Comparison of ENCODE assay signal across 14 cellular contexts in genomic region chr17:78063489-78063888, GRCh38.
A peak's percentile ranks its signal among the peaks of the same experiment; 100 is the strongest.
DNase-seq lines count a peak whose midpoint lies in the region; ATAC-seq, FAIRE-seq and TF ChIP-seq lines count a peak whose summit lies in the region.
"Had no signal": no experiment of that assay in that cellular context is flagged by ENCODE, and none has a peak within 500 bp of the region (broad histone marks: within the 10 kb centered on the region; RNA-seq: fewer than 3 reads in every experiment).

No MANE protein-coding gene starts in this region.

- H3K9me3 ChIP-seq in A549 = no peaks in the 10 kb centered on the region
- no peaks in the 10 kb centered on the region for H3K9me3 ChIP-seq in CD4-positive, CD25-positive, alpha-beta regulatory T cell (ENCODE audit: control insufficient read depth in 2 of 2, low read length in 2 of 2)
- no peaks in the 10 kb centered on the region for H3K9me3 ChIP-seq in stomach
- no peaks in the 10 kb centered on the region for H3K9me3 ChIP-seq in lower lobe of right lung

- TF ChIP-seq CTCF in A549 (IDR thresholded peaks at IDR 0.05) (no peak), stomach (IDR thresholded peaks at IDR 0.05) (no peak), lower lobe of right lung (IDR thresholded peaks at IDR 0.05) (no peak)

- peaks cover 0 to 3% of the 10 kb centered on the region in 2 donors for H3K36me3 Mint-ChIP-seq in activated T-cell treated with anti-CD3 and anti-CD28 coated beads, Interleukin-2, amount 50 U/mL, for 72 hours (ENCODE audit: insufficient read depth in 2 of 2)
- H3K36me3 Mint-ChIP-seq in CD4-positive, CD25-positive, alpha-beta regulatory T cell = peaks cover 5% of the 10 kb centered on the region
- no peaks in the 10 kb centered on the region for H3K36me3 Mint-ChIP-seq in activated naive CD8-positive, alpha-beta T cell treated with anti-CD3 and anti-CD28 coated beads for 36 hours

- H3K36me3 ChIP-seq in CD4-positive, CD25-positive, alpha-beta regulatory T cell (ENCODE audit: control insufficient read depth, insufficient read depth, low read length) = peaks cover 38% of the 10 kb centered on the region
- H3K36me3 ChIP-seq in stomach = peaks cover 3 to 38% (median 31%) of the 10 kb centered on the region in 4 donors
- H3K36me3 ChIP-seq in lower lobe of right lung = peaks cover 24% of the 10 kb centered on the region

- TF ChIP-seq POLR2A in A549 (IDR thresholded peaks at IDR 0.05; ENCODE audit: low read length) (no peak), stomach (IDR thresholded peaks at IDR 0.05) (no peak)

- no peaks in the 10 kb centered on the region for H3K9me3 Mint-ChIP-seq in activated T-cell treated with anti-CD3 and anti-CD28 coated beads, Interleukin-2, amount 50 U/mL, for 72 hours
- H3K9me3 Mint-ChIP-seq in CD4-positive, CD25-positive, alpha-beta regulatory T cell = no peaks in the 10 kb centered on the region
- no peaks in the 10 kb centered on the region for H3K9me3 Mint-ChIP-seq in activated naive CD8-positive, alpha-beta T cell treated with anti-CD3 and anti-CD28 coated beads for 36 hours
- H3K9me3 Mint-ChIP-seq: H9 had no signal

- TF ChIP-seq EP300 in A549 (IDR thresholded peaks at IDR 0.05) (no peak), stomach (IDR thresholded peaks at IDR 0.05) (no peak)

- POLR2A ChIA-PET in A549 (lab: Yijun Ruan, JAX) = interaction anchor here (0.6 kb wide), 1 partner anchor 25 kb away, joined by 4 read pairs; no protein-coding TSS in a partner anchor

- H3K27me3 ChIP-seq in CD4-positive, CD25-positive, alpha-beta regulatory T cell (ENCODE audit: control insufficient read depth, insufficient read depth, low read length) = no peaks in the 10 kb centered on the region
- no peaks in the 10 kb centered on the region for H3K27me3 ChIP-seq in stomach
- H3K27me3 ChIP-seq in lower lobe of right lung (ENCODE audit: low read depth) = no peaks in the 10 kb centered on the region

- no peak overlapping the region for H3K27ac Mint-ChIP-seq in activated T-cell treated with anti-CD3 and anti-CD28 coated beads, Interleukin-2, amount 50 U/mL, for 72 hours
- peak overlapping the region in 2 of 3 donors; percentile 28 to 35 for H3K27ac Mint-ChIP-seq in CD4-positive, CD25-positive, alpha-beta regulatory T cell
- H3K27ac Mint-ChIP-seq in activated naive CD8-positive, alpha-beta T cell treated with anti-CD3 and anti-CD28 coated beads for 36 hours = peak overlapping the region; percentile 39
- H3K27ac Mint-ChIP-seq: CD14-positive monocyte had no signal

- intact Hi-C loops in stomach (cut with DNase I; ENCODE audit: low total_unique reads) = no loop called here
- intact Hi-C loops in lower lobe of right lung (cut with DNase I) = no loop called here

- no peak for TF ChIP-seq RAD21 in A549 (conservative IDR thresholded peaks at IDR 0.05 in 1 of 2, IDR thresholded peaks at IDR 0.05 in 1 of 2)

- peaks cover 29% of the 10 kb centered on the region for H3K4me1 Mint-ChIP-seq in activated T-cell treated with anti-CD3 and anti-CD28 coated beads, Interleukin-2, amount 50 U/mL, for 72 hours (ENCODE audit: low read depth)
- H3K4me1 Mint-ChIP-seq in CD4-positive, CD25-positive, alpha-beta regulatory T cell = peaks cover 13 to 26% (median 21%) of the 10 kb centered on the region in 4 donors
- peaks cover 35% of the 10 kb centered on the region for H3K4me1 Mint-ChIP-seq in activated naive CD8-positive, alpha-beta T cell treated with anti-CD3 and anti-CD28 coated beads for 36 hours
- H3K4me1 Mint-ChIP-seq: H9 had no signal

- no peak for DNase-seq in activated T-cell treated with anti-CD3 and anti-CD28 coated beads, Interleukin-2, amount 50 U/mL, for 72 hours
- no peak for DNase-seq in activated T-cell treated with anti-CD3 and anti-CD28 coated beads, Interleukin-2, amount 50 U/mL, for 1 hour
- DNase-seq in A549 (ENCODE audit: low read depth in 1 of 2, low spot score in 1 of 2) = no peak
- peak in 1 of 3 donors; percentile 25 for DNase-seq in CD4-positive, CD25-positive, alpha-beta regulatory T cell
- no peak for DNase-seq in activated naive CD8-positive, alpha-beta T cell treated with anti-CD3 and anti-CD28 coated beads for 36 hours
- no peak for DNase-seq in stomach
- DNase-seq in lower lobe of right lung = no peak
- DNase-seq: Calu3, DMS 273 treated with DMSO at 0.1 percent for 48 hours, GOT3, H9 had no signal

- no peak overlapping the region for H3K27ac ChIP-seq in A549
- no peak overlapping the region for H3K27ac ChIP-seq in CD4-positive, CD25-positive, alpha-beta regulatory T cell (ENCODE audit: insufficient read depth, low read length, poor library complexity, severe bottlenecking)
- H3K27ac ChIP-seq in stomach = no peak overlapping the region
- H3K27ac ChIP-seq in lower lobe of right lung = no peak overlapping the region

- H3K4me3 ChIP-seq in A549 (no peak overlapping the region), stomach (no peak overlapping the region), lower lobe of right lung (no peak overlapping the region)
- H3K4me3 ChIP-seq in CD4-positive, CD25-positive, alpha-beta regulatory T cell (ENCODE audit: low read depth, low read length) = no peak overlapping the region
- H3K4me3 ChIP-seq: GM12878 had no signal

- peak; percentile 18 for FAIRE-seq in A549 (lab: Jason Lieb, UNC)
- FAIRE-seq: GM12878 had no signal

- no peaks in the 10 kb centered on the region for H3K27me3 Mint-ChIP-seq in activated T-cell treated with anti-CD3 and anti-CD28 coated beads, Interleukin-2, amount 50 U/mL, for 72 hours (ENCODE audit: low read depth)
- H3K27me3 Mint-ChIP-seq in CD4-positive, CD25-positive, alpha-beta regulatory T cell = no peaks in the 10 kb centered on the region
- H3K27me3 Mint-ChIP-seq in activated naive CD8-positive, alpha-beta T cell treated with anti-CD3 and anti-CD28 coated beads for 36 hours = no peaks in the 10 kb centered on the region

- ATAC-seq in activated T-cell treated with anti-CD3 and anti-CD28 coated beads, Interleukin-2, amount 50 U/mL, for 72 hours (replicated peaks in 1 of 2) = peak; percentile 96 to 97
- no peak for ATAC-seq in A549
- ATAC-seq in CD4-positive, CD25-positive, alpha-beta regulatory T cell (ENCODE audit: low read depth in 2 of 2) = no peak
- no peak for ATAC-seq in lower lobe of right lung
- no peak for ATAC-seq in GM21360 (IDR thresholded peaks at IDR 0.05; ENCODE audit: unreplicated experiment)
- ATAC-seq: GM12878 had no signal

- no peak overlapping the region for H3K4me2 ChIP-seq in A549

- H3K4me1 ChIP-seq in A549 (no peaks in the 10 kb centered on the region), stomach (peaks cover 0 to 10% (median 5%) of the 10 kb centered on the region in 4 donors), lower lobe of right lung (no peaks in the 10 kb centered on the region)
- no peaks in the 10 kb centered on the region for H3K4me1 ChIP-seq in CD4-positive, CD25-positive, alpha-beta regulatory T cell (ENCODE audit: control insufficient read depth, insufficient read depth, low read length, poor library complexity, severe bottlenecking)

- CTCF ChIA-PET in A549 (lab: Yijun Ruan, JAX) = interaction anchor here (0.6 to 3.2 kb wide), 6 partner anchors 10 to 768 kb away, joined by 3 to 11 read pairs (median 4); no protein-coding TSS in a partner anchor

- H3K4me3 Mint-ChIP-seq in activated T-cell treated with anti-CD3 and anti-CD28 coated beads, Interleukin-2, amount 50 U/mL, for 72 hours = peak overlapping the region; percentile 33 to 36
- no peak overlapping the region for H3K4me3 Mint-ChIP-seq in CD4-positive, CD25-positive, alpha-beta regulatory T cell
- no peak overlapping the region for H3K4me3 Mint-ChIP-seq in activated naive CD8-positive, alpha-beta T cell treated with anti-CD3 and anti-CD28 coated beads for 36 hours
- H3K4me3 Mint-ChIP-seq: CD14-positive monocyte, H9 had no signal

TF ChIP-seq in A549, 52 proteins besides CTCF, POLR2A, EP300 and RAD21:
- no peak for TF ChIP-seq NFE2L2 (conservative IDR thresholded peaks at IDR 0.05; ENCODE audit: low read length)
- TF ChIP-seq CBX8 (IDR thresholded peaks at IDR 0.05) = no peak
- TF ChIP-seq MAFK (IDR thresholded peaks at IDR 0.05; ENCODE audit: partially characterized antibody) = no peak
- no peak for TF ChIP-seq RARB (CRISPR knock-in tag; IDR thresholded peaks at IDR 0.05)
- TF ChIP-seq, protein P1, sequence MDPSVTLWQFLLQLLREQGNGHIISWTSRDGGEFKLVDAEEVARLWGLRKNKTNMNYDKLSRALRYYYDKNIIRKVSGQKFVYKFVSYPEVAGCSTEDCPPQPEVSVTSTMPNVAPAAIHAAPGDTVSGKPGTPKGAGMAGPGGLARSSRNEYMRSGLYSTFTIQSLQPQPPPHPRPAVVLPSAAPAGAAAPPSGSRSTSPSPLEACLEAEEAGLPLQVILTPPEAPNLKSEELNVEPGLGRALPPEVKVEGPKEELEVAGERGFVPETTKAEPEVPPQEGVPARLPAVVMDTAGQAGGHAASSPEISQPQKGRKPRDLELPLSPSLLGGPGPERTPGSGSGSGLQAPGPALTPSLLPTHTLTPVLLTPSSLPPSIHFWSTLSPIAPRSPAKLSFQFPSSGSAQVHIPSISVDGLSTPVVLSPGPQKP (IDR thresholded peaks at IDR 0.05; ENCODE audit: low read depth, low read length) = no peak
- TF ChIP-seq, protein P2, sequence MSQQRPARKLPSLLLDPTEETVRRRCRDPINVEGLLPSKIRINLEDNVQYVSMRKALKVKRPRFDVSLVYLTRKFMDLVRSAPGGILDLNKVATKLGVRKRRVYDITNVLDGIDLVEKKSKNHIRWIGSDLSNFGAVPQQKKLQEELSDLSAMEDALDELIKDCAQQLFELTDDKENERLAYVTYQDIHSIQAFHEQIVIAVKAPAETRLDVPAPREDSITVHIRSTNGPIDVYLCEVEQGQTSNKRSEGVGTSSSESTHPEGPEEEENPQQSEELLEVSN (IDR thresholded peaks at IDR 0.05; ENCODE audit: borderline replicate concordance, low read depth) = no peak
- TF ChIP-seq KDM1A (IDR thresholded peaks at IDR 0.05; ENCODE audit: low read depth) = no peak
- TF ChIP-seq ESRRA (IDR thresholded peaks at IDR 0.05; ENCODE audit: borderline replicate concordance, low read length) = no peak
TF ChIP-seq in A549: peak in this region for 0.

Comparison
In these comparisons a context has a peak if more than half of its experiments do, and no peak if none do; other contexts are left out.
1. ATAC-seq: peak in activated T-cell treated with anti-CD3 and anti-CD28 coated beads, Interleukin-2, amount 50 U/mL, for 72 hours (2 of 2); none in A549 (0 of 2), CD4-positive, CD25-positive, alpha-beta regulatory T cell (0 of 2), lower lobe of right lung (0 of 2) and GM21360 (single experiment).
2. H3K4me3 Mint-ChIP-seq: peak in activated T-cell treated with anti-CD3 and anti-CD28 coated beads, Interleukin-2, amount 50 U/mL, for 72 hours (2 of 2); none in CD4-positive, CD25-positive, alpha-beta regulatory T cell (0 of 4) and activated naive CD8-positive, alpha-beta T cell treated with anti-CD3 and anti-CD28 coated beads for 36 hours (single experiment).